8 cellular contexts compared by ENCODE assay signal in the genomic region with DNA sequence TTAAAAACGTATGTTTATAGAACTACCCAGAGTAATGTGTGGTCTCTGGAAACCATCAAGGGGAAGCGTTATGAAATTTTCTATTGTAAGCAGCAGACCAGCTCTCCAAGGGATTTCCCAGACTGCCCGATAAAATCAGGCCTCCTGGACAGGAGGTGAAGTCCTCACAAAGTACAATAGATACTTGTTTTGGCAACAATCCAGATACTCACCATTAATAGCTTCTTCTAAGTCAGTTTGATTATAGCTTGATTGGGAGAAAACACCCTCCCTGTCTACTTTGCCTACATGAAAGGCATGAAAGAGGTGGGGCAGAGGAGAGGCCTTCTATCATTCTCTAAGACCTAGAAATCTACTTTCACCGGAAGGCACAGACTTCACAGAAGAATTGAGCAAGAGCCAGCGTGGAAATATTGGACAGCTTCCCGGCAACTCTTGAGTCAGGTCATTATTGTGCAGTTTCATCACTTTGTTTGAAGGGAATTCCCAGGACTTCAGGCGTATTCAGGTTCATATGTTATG.
A peak's percentile ranks its signal among the peaks of the same experiment; 100 is the strongest.
DNase-seq lines count a peak whose midpoint lies in the region; ATAC-seq and TF ChIP-seq lines count a peak whose summit lies in the region.

No MANE protein-coding gene starts in this region.

- H3K36me3 Mint-ChIP-seq in endodermal cell (ENCODE audit: low read depth), result no peaks in the 10 kb centered on the region

- H3K4me1 Mint-ChIP-seq in endodermal cell, result no peaks in the 10 kb centered on the region

- no peak for TF ChIP-seq CTCF in AG04450 (IDR thresholded peaks at IDR 0.05; ENCODE audit: low read depth, low read length)
- TF ChIP-seq CTCF in choroid plexus epithelial cell (conservative IDR thresholded peaks at IDR 0.05; ENCODE audit: low read depth, low read length), result no peak
- no peak for TF ChIP-seq CTCF in mucosa of descending colon (IDR thresholded peaks at IDR 0.05)
- TF ChIP-seq CTCF in endodermal cell (conservative IDR thresholded peaks at IDR 0.05), result no peak

- H3K4me3 ChIP-seq in AG04450 (ENCODE audit: low read depth, low read length), result no peak overlapping the region
- H3K4me3 ChIP-seq in choroid plexus epithelial cell (ENCODE audit: low read depth, low read length), result no peak overlapping the region
- H3K4me3 ChIP-seq in mucosa of descending colon, result no peak overlapping the region
- no peak overlapping the region for H3K4me3 ChIP-seq in endodermal cell (ENCODE audit: low read length)

- POLR2A ChIA-PET in AG04450 (lab: Yijun Ruan, JAX), result no interaction called here

- CTCF ChIA-PET in AG04450 (lab: Charles Lee), result interaction anchor here (1.1 to 1.4 kb wide), 3 partner anchors 14 to 491 kb away, joined by 3 to 5 read pairs (median 5); no protein-coding TSS in a partner anchor

- no peaks in the 10 kb centered on the region for H3K9me3 Mint-ChIP-seq in endodermal cell

- H3K27me3 ChIP-seq in AG04450 (ENCODE audit: control insufficient read depth, insufficient read depth, low read length) (no peaks in the 10 kb centered on the region), endodermal cell (ENCODE audit: control insufficient read depth, insufficient read depth, low read length, poor library complexity, severe bottlenecking) (no peaks in the 10 kb centered on the region)

- H3K9me3 ChIP-seq in AG04450 (ENCODE audit: control insufficient read depth, insufficient read depth, low read length) (no peaks in the 10 kb centered on the region), mucosa of descending colon (no peaks in the 10 kb centered on the region), endodermal cell (ENCODE audit: control insufficient read depth, low read length) (no peaks in the 10 kb centered on the region)

- H3K9ac ChIP-seq in endodermal cell (ENCODE audit: extremely low read depth, low read length, poor library complexity, severe bottlenecking), result no peak overlapping the region

- ATAC-seq in mucosa of descending colon, result peak; percentile 81
- no peak for ATAC-seq in HG03280 (IDR thresholded peaks at IDR 0.05; ENCODE audit: unreplicated experiment)
- no peak for ATAC-seq in GM21526 (IDR thresholded peaks at IDR 0.05; ENCODE audit: low FRiP score, unreplicated experiment)

- intact Hi-C loops in mucosa of descending colon (cut with DNase I, micrococcal nuclease), result no loop called here

- H3K27me3 Mint-ChIP-seq in endodermal cell (ENCODE audit: insufficient read depth), result no peaks in the 10 kb centered on the region

- peaks cover 25% of the 10 kb centered on the region for H3K4me1 ChIP-seq in mucosa of descending colon (ENCODE audit: low read depth)
- no peaks in the 10 kb centered on the region for H3K4me1 ChIP-seq in endodermal cell (ENCODE audit: control insufficient read depth, insufficient read depth, low read length)

- WGBS in endodermal cell (ENCODE audit: insufficient coverage in 1 of 2, insufficient read length in 1 of 2), 2 experiments, result 93 to 98% methylated on average over 6 to 7 of the region's 7 CpGs

- no peak overlapping the region for H3K27ac Mint-ChIP-seq in endodermal cell

- no peak overlapping the region for H3K4me3 Mint-ChIP-seq in endodermal cell

- peak overlapping the region; percentile 53 for H3K27ac ChIP-seq in AG04450 (ENCODE audit: low read depth, low read length)
- no peak overlapping the region for H3K27ac ChIP-seq in endodermal cell (ENCODE audit: low read depth, low read length)

- peak; percentile 91 for DNase-seq in AG04450 (ENCODE audit: low read depth, low spot score)
- DNase-seq in NCI-H1048 (lab: John Stamatoyannopoulos, UW), result peak; percentile 61
- DNase-seq in choroid plexus epithelial cell (ENCODE audit: low read depth), result peak; percentile 99
- DNase-seq in mucosa of descending colon, result peak in 1 of 3 donors; percentile 80
- no peak for DNase-seq in NCI-H345 treated with DMSO at 0.1 percent for 48 hours (lab: John Stamatoyannopoulos, UW; ENCODE audit: unreplicated experiment)
- no peak for DNase-seq in endodermal cell

- H3K36me3 ChIP-seq in mucosa of descending colon (ENCODE audit: low read depth), result no peaks in the 10 kb centered on the region
- H3K36me3 ChIP-seq in endodermal cell (ENCODE audit: control insufficient read depth, insufficient read depth, low read length), result no peaks in the 10 kb centered on the region

Comparison
In these comparisons a context has a peak if more than half of its experiments do, and no peak if none do; other contexts are left out.
1. DNase-seq: peak in AG04450 (single experiment), NCI-H1048 (single experiment) and choroid plexus epithelial cell (single experiment); none in NCI-H345 treated with DMSO at 0.1 percent for 48 hours (single experiment) and endodermal cell (single experiment).